9 cellular contexts compared by ENCODE assay signal in genomic region chr3:71978150-71978721, GRCh38.
DNase-seq lines count a peak whose midpoint lies in the region; ATAC-seq and FAIRE-seq lines count a peak whose summit lies in the region.
"Had no signal": no experiment of that assay in that cellular context is flagged by ENCODE, and none has a peak within 500 bp of the region (broad histone marks: within the 10 kb centered on the region; RNA-seq: fewer than 3 reads in every experiment).

No MANE protein-coding gene starts in this region.

- H3K36me3 Mint-ChIP-seq in activated T-cell treated with anti-CD3 and anti-CD28 coated beads, Interleukin-2, amount 50 U/mL, for 4 hours (ENCODE audit: insufficient read depth), result no peaks in the 10 kb centered on the region

- peaks cover 9% of the 10 kb centered on the region for H3K27me3 Mint-ChIP-seq in activated T-cell treated with anti-CD3 and anti-CD28 coated beads, Interleukin-2, amount 50 U/mL, for 4 hours (ENCODE audit: low read depth)

- peak; percentile 95 for FAIRE-seq in GM18507 (lab: Jason Lieb, UNC)

- no peaks in the 10 kb centered on the region for H3K9me3 Mint-ChIP-seq in activated T-cell treated with anti-CD3 and anti-CD28 coated beads, Interleukin-2, amount 50 U/mL, for 4 hours

- H3K4me1 Mint-ChIP-seq in activated T-cell treated with anti-CD3 and anti-CD28 coated beads, Interleukin-2, amount 50 U/mL, for 4 hours (ENCODE audit: low read depth), result peaks cover 22% of the 10 kb centered on the region

- H3K4me3 Mint-ChIP-seq in activated T-cell treated with anti-CD3 and anti-CD28 coated beads, Interleukin-2, amount 50 U/mL, for 4 hours, result no peak overlapping the region

- ATAC-seq in GM19397 (IDR thresholded peaks at IDR 0.05; ENCODE audit: unreplicated experiment) (peak; percentile 76), HG03060 (IDR thresholded peaks at IDR 0.05; ENCODE audit: low read depth, unreplicated experiment) (peak; percentile 90), Right ventricle myocardium inferior (no peak)
- peak; percentile 83 to 86 for ATAC-seq in activated T-cell treated with anti-CD3 and anti-CD28 coated beads, Interleukin-2, amount 50 U/mL, for 4 hours

- DNase-seq in GM18507 (ENCODE audit: extremely low spot score, insufficient read length, low read depth), result no peak
- no peak for DNase-seq in activated T-cell treated with anti-CD3 and anti-CD28 coated beads, Interleukin-2, amount 50 U/mL, for 4 hours
- no peak for DNase-seq in Right ventricle myocardium inferior (ENCODE audit: missing footprints)
- DNase-seq in SHP77 (lab: John Stamatoyannopoulos, UW), result no peak
- DNase-seq in NCI-H1436 treated with DMSO at 0.1 percent for 48 hours (lab: John Stamatoyannopoulos, UW), result no peak
- DNase-seq in NCI-H345 (lab: John Stamatoyannopoulos, UW), result no peak
- DNase-seq: NCI-H1694 had no signal

- intact Hi-C loops in Right ventricle myocardium inferior (cut with DNase I), result no loop called here
